In the genomic region with DNA sequence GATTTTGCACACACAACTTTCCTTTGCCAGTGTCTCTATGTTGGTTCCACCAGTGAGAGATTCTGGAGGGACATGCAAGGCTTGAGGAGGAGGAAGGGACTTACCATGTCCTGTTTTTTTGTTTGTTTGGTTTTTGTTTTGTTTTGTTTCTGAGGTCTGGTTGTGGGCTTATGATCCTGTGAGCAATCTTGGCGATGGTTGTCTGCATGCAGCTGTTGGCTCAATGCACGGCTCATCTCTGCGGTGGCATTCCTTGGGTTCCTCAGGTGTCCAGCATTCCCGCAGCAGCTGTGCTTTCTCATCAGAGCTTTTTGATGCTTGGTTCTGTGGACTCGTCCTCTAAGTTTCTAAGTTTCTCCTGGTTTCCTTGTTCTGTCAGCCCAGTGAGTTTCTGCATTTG, we compare ENCODE assay signal across 14 cellular contexts. TPM values are rescaled to one million over a fixed set of nuclear protein-coding genes. Genes with fewer than 3 reads are reported as not detected.
DNase-seq lines count a peak whose midpoint lies in the region; ATAC-seq and TF ChIP-seq lines count a peak whose summit lies in the region.
"Had no signal": no experiment of that assay in that cellular context is flagged by ENCODE, and none has a peak within 500 bp of the region (broad histone marks: within the 10 kb centered on the region; RNA-seq: fewer than 3 reads in every experiment).

No MANE protein-coding gene starts in this region.

- 0 out of 2 replicates have a peak overlapping the region, but pooled peaks have one; percentile 21 for H3K9ac ChIP-seq in PC-3 (ENCODE audit: low read length)

- H3K4me3 ChIP-seq in AG10803 (ENCODE audit: low read length) (peak overlapping the region; percentile 42), PC-3 (ENCODE audit: low read length) (no peak overlapping the region), psoas muscle (peak overlapping the region; percentile 56)
- H3K4me3 ChIP-seq: GM12878 had no signal

- peaks cover 77% of the 10 kb centered on the region for H3K4me1 ChIP-seq in PC-3 (ENCODE audit: insufficient read depth, low read length)
- H3K4me1 ChIP-seq in psoas muscle, result peaks cover 35% of the 10 kb centered on the region

- no TSS peak for BruUV-seq in PC-3 (replicated peaks; lab: Mats Ljungman, UMichigan)

- H3K9me3 ChIP-seq in PC-3 (ENCODE audit: low read length) (no peaks in the 10 kb centered on the region), psoas muscle (no peaks in the 10 kb centered on the region)

- H3K36me3 ChIP-seq in PC-3 (ENCODE audit: low read depth, low read length), result no peaks in the 10 kb centered on the region
- no peaks in the 10 kb centered on the region for H3K36me3 ChIP-seq in psoas muscle (ENCODE audit: insufficient read depth in 1 of 2, low read depth in 1 of 2)

- CTCF ChIA-PET in PC-3 (lab: Charles Lee), result no interaction called here

- no peaks in the 10 kb centered on the region for H3F3A ChIP-seq in PC-3 (ENCODE audit: low read length, unreplicated experiment)

- ATAC-seq in PC-3 (no peak), psoas muscle (peak in 3 of 4 donors; percentile 16 to 57 (median 41))
- ATAC-seq: GM12878 had no signal

- H3K4me2 ChIP-seq in PC-3 (ENCODE audit: low read length), result 0 out of 2 replicates have a peak overlapping the region, but pooled peaks have one; percentile 2

- DNase-seq in AG10803 (ENCODE audit: low read depth) (peak; percentile 99), PC-3 (no peak), dermis blood vessel endothelial cell (peak; percentile 44), psoas muscle (peak in 1 of 2 donors; percentile 48), NCI-H187 treated with DMSO at 0.1 percent for 48 hours (lab: John Stamatoyannopoulos, UW) (no peak), NCI-H146 treated with DMSO at 0.1 percent for 48 hours (lab: John Stamatoyannopoulos, UW; ENCODE audit: unreplicated experiment) (no peak)
- no peak for DNase-seq in stimulated activated CD4-positive, alpha-beta T cell treated with anti-CD3 and anti-CD28 coated beads, Interleukin-2, amount 100 ng/mL, for 24 hours
- no peak for DNase-seq in activated CD4-positive, CD25-positive, alpha-beta regulatory T cell (lab: John Stamatoyannopoulos, UW)
- DNase-seq: amniotic stem cell, NCI-H1105, NCI-H69, substantia nigra had no signal

- no peak overlapping the region for H2AFZ ChIP-seq in PC-3 (ENCODE audit: low read length)

- H4K20me1 ChIP-seq in PC-3 (ENCODE audit: low read length), result no peaks in the 10 kb centered on the region

- intact Hi-C loops in PC-3 (cut with micrococcal nuclease), result no loop called here
- intact Hi-C loops in psoas muscle (cut with DNase I), result no loop called here

- POLR2A ChIA-PET in PC-3 (lab: Charles Lee; ENCODE audit: unreplicated experiment), result no interaction called here

- TF ChIP-seq CTCF in AG10803 (conservative IDR thresholded peaks at IDR 0.05; ENCODE audit: low read length) (no peak), PC-3 (conservative IDR thresholded peaks at IDR 0.05; ENCODE audit: low read depth, low read length) (no peak), psoas muscle (IDR thresholded peaks at IDR 0.05) (no peak)

- H3K27ac ChIP-seq in PC-3 (ENCODE audit: low read length) (peak overlapping the region; percentile 1; the same call in 1 of the 2 replicates), psoas muscle (peak overlapping the region; percentile 80)
- H3K27ac ChIP-seq: epithelial cell of prostate had no signal

- H3K27me3 ChIP-seq in PC-3 (ENCODE audit: low read length) (no peaks in the 10 kb centered on the region), psoas muscle (ENCODE audit: insufficient read depth in 3 of 3, low read length in 2 of 3) (peaks cover 0 to 2% (median 0%) of the 10 kb centered on the region in 3 donors)

- H3K9me2 ChIP-seq in PC-3 (replicated peaks; ENCODE audit: low read length), result no peaks in the 10 kb centered on the region

- 8 to 23% (median 15%) methylated on average over 5 of the region's 5 CpGs for WGBS in psoas muscle, 3 donors

- H3K79me2 ChIP-seq in PC-3 (ENCODE audit: low read length), result no peaks in the 10 kb centered on the region

RNA-seq across cellular contexts. Expression of gene NNMT, which starts 4.8 kb away (rescaled TPM):
- 20.8 and 23.3 TPM in 2 replicates for total RNA-seq in PC-3 (2014; rRNA removed)
- total RNA-seq in dermis blood vessel endothelial cell, result 182 and 330 TPM in 2 replicates
- 1,000 to 10,000 TPM in 1 of 4 donors, 100 to 1,000 TPM in 3; 165 to 2,602 (median 604) TPM for total RNA-seq in psoas muscle
- 1,000 to 10,000 TPM in 2 of 3 donors, 100 to 1,000 TPM in 1; 649 to 3,089 (median 1,851) TPM for polyA plus RNA-seq in psoas muscle
- total RNA-seq: GM12878 had no signal

Comparison
In these comparisons a context has a peak if more than half of its experiments do, and no peak if none do; other contexts are left out.
1. DNase-seq: peak in AG10803 (single experiment) and dermis blood vessel endothelial cell (single experiment); none in PC-3 (single experiment), NCI-H187 treated with DMSO at 0.1 percent for 48 hours (single experiment), NCI-H146 treated with DMSO at 0.1 percent for 48 hours (single experiment), stimulated activated CD4-positive, alpha-beta T cell treated with anti-CD3 and anti-CD28 coated beads, Interleukin-2, amount 100 ng/mL, for 24 hours (0 of 2) and activated CD4-positive, CD25-positive, alpha-beta regulatory T cell (0 of 4).